Comparison of ENCODE assay signal across 1 cellular context in the genomic region with DNA sequence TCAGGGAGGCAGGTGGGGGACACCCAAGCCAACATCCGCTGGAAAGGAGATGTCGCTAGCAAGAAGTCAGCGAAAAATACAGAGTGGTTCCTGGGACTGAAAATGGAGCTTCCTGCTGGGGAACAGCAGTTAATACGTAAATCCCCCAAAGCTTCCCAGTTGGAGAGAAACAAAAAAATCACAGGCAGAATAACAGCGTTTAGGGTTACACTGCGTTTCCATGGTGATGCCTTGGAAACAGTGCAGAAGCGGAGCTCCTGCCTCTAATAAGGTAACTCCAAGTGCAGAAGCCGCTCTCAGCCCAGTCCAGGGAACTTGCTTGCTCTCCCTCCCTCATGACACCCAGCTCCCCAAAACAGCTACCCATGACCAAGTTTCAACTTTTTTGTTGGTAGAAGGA.
TF ChIP-seq lines count a peak whose summit lies in the region.

No MANE protein-coding gene starts in this region.

TF ChIP-seq in GM23338, 12 proteins besides CTCF, POLR2A, EP300 and RAD21 (continued from another document):
- TF ChIP-seq, protein P1, sequence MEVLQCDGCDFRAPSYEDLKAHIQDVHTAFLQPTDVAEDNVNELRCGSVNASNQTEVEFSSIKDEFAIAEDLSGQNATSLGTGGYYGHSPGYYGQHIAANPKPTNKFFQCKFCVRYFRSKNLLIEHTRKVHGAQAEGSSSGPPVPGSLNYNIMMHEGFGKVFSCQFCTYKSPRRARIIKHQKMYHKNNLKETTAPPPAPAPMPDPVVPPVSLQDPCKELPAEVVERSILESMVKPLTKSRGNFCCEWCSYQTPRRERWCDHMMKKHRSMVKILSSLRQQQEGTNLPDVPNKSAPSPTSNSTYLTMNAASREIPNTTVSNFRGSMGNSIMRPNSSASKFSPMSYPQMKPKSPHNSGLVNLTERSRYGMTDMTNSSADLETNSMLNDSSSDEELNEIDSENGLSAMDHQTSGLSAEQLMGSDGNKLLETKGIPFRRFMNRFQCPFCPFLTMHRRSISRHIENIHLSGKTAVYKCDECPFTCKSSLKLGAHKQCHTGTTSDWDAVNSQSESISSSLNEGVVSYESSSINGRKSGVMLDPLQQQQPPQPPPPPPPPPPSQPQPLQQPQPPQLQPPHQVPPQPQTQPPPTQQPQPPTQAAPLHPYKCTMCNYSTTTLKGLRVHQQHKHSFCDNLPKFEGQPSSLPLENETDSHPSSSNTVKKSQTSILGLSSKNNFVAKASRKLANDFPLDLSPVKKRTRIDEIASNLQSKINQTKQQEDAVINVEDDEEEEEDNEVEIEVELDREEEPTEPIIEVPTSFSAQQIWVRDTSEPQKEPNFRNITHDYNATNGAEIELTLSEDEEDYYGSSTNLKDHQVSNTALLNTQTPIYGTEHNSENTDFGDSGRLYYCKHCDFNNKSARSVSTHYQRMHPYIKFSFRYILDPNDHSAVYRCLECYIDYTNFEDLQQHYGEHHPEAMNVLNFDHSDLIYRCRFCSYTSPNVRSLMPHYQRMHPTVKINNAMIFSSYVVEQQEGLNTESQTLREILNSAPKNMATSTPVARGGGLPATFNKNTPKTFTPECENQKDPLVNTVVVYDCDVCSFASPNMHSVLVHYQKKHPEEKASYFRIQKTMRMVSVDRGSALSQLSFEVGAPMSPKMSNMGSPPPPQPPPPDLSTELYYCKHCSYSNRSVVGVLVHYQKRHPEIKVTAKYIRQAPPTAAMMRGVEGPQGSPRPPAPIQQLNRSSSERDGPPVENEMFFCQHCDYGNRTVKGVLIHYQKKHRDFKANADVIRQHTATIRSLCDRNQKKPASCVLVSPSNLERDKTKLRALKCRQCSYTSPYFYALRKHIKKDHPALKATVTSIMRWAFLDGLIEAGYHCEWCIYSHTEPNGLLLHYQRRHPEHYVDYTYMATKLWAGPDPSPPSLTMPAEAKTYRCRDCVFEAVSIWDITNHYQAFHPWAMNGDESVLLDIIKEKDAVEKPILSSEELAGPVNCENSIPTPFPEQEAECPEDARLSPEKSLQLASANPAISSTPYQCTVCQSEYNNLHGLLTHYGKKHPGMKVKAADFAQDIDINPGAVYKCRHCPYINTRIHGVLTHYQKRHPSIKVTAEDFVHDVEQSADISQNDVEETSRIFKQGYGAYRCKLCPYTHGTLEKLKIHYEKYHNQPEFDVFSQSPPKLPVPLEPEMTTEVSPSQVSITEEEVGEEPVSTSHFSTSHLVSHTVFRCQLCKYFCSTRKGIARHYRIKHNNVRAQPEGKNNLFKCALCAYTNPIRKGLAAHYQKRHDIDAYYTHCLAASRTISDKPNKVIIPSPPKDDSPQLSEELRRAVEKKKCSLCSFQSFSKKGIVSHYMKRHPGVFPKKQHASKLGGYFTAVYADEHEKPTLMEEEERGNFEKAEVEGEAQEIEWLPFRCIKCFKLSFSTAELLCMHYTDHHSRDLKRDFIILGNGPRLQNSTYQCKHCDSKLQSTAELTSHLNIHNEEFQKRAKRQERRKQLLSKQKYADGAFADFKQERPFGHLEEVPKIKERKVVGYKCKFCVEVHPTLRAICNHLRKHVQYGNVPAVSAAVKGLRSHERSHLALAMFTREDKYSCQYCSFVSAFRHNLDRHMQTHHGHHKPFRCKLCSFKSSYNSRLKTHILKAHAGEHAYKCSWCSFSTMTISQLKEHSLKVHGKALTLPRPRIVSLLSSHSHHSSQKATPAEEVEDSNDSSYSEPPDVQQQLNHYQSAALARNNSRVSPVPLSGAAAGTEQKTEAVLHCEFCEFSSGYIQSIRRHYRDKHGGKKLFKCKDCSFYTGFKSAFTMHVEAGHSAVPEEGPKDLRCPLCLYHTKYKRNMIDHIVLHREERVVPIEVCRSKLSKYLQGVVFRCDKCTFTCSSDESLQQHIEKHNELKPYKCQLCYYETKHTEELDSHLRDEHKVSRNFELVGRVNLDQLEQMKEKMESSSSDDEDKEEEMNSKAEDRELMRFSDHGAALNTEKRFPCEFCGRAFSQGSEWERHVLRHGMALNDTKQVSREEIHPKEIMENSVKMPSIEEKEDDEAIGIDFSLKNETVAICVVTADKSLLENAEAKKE (CRISPR knock-in tag; IDR thresholded peaks at IDR 0.05): no peak
- TF ChIP-seq JUNB (IDR thresholded peaks at IDR 0.05; ENCODE audit: unreplicated experiment) (no peak), EZH2phosphoT487 (IDR thresholded peaks at IDR 0.05; ENCODE audit: unreplicated experiment) (no peak), EZH2 (IDR thresholded peaks at IDR 0.05; ENCODE audit: low read depth, unreplicated experiment) (no peak), ZNF114 (CRISPR knock-in tag; IDR thresholded peaks at IDR 0.05) (no peak), POLR2AphosphoS5 (IDR thresholded peaks at IDR 0.05; ENCODE audit: low read depth) (no peak), NANOG (IDR thresholded peaks at IDR 0.05; ENCODE audit: borderline replicate concordance) (no peak)
